15 cellular contexts compared by ENCODE assay signal in genomic region chr4:106971586-106971985, GRCh38.
DNase-seq lines count a peak whose midpoint lies in the region; ATAC-seq and TF ChIP-seq lines count a peak whose summit lies in the region.
"Had no signal": no experiment of that assay in that cellular context is flagged by ENCODE, and none has a peak within 500 bp of the region (broad histone marks: within the 10 kb centered on the region; RNA-seq: fewer than 3 reads in every experiment).

No MANE protein-coding gene starts in this region.

- no peak overlapping the region for H3K4me3 ChIP-seq in smooth muscle cell
- H3K4me3 ChIP-seq: A549, BLaER1 had no signal

- no peak overlapping the region for H3K9ac ChIP-seq in smooth muscle cell (ENCODE audit: low read depth)
- H3K9ac ChIP-seq: BLaER1 had no signal

- H2AFZ ChIP-seq in smooth muscle cell (ENCODE audit: low read depth), result no peak overlapping the region

- DNase-seq in NCI-H1417 treated with DMSO at 0.1 percent for 48 hours (lab: John Stamatoyannopoulos, UW) (peak; percentile 57), astrocyte of the hippocampus (ENCODE audit: low read depth, low spot score) (peak; percentile 38), midbrain (lab: John Stamatoyannopoulos, UW) (peak; percentile 10), smooth muscle cell (lab: John Stamatoyannopoulos, UW; ENCODE audit: unreplicated experiment) (no peak), SHP77 treated with DMSO at 0.1 percent for 48 hours (lab: John Stamatoyannopoulos, UW) (no peak), Right ventricle myocardium inferior (ENCODE audit: missing footprints) (no peak)
- DNase-seq: Caco-2; CD8-positive, alpha-beta memory T cell; DND-41; GDM1 had no signal

- intact Hi-C loops in Right ventricle myocardium inferior (cut with DNase I), result no loop called here

- H3K9me3 ChIP-seq in smooth muscle cell (replicated peaks; ENCODE audit: low read depth), result no peaks in the 10 kb centered on the region
- H3K9me3 ChIP-seq: A549, BLaER1, Caco-2 had no signal

- H3K36me3 ChIP-seq in smooth muscle cell (ENCODE audit: low read depth), result peaks cover 8% of the 10 kb centered on the region
- H3K36me3 ChIP-seq: BLaER1 had no signal

- no peaks in the 10 kb centered on the region for H3K27me3 ChIP-seq in smooth muscle cell (ENCODE audit: low read depth)
- H3K27me3 ChIP-seq: BLaER1 had no signal

- 85% methylated on average over 1 of the region's 1 CpG for WGBS in smooth muscle cell (ENCODE audit: low lambda C conversion rate)

- ATAC-seq in GM19463 (IDR thresholded peaks at IDR 0.05; ENCODE audit: unreplicated experiment) (no peak), Right ventricle myocardium inferior (no peak)
- ATAC-seq: A549, HCT116 had no signal

- H3K27ac ChIP-seq in smooth muscle cell (ENCODE audit: low read depth), result peak overlapping the region; percentile 35
- H3K27ac ChIP-seq: A549, BLaER1, HL-60 had no signal

- peaks cover 3% of the 10 kb centered on the region for H3K4me1 ChIP-seq in smooth muscle cell (ENCODE audit: low read depth)
- H3K4me1 ChIP-seq: A549, BLaER1, Caco-2 had no signal

- peaks cover 99% of the 10 kb centered on the region for H4K20me1 ChIP-seq in smooth muscle cell (ENCODE audit: low read depth)
- H4K20me1 ChIP-seq: BLaER1 had no signal

- H3K4me2 ChIP-seq in smooth muscle cell, result no peak overlapping the region
- H3K4me2 ChIP-seq: A549, BLaER1 had no signal

- peaks cover 44% of the 10 kb centered on the region for H3K79me2 ChIP-seq in smooth muscle cell (ENCODE audit: low read depth)

- no peak for TF ChIP-seq CTCF in smooth muscle cell (IDR thresholded peaks at IDR 0.05; ENCODE audit: borderline replicate concordance, insufficient read depth, poor library complexity, severe bottlenecking)

- H3F3A ChIP-seq in smooth muscle cell (ENCODE audit: low read depth), result peaks cover 37% of the 10 kb centered on the region

Comparison
In these comparisons a context has a peak if more than half of its experiments do, and no peak if none do; other contexts are left out.
1. DNase-seq: peak in NCI-H1417 treated with DMSO at 0.1 percent for 48 hours (single experiment), astrocyte of the hippocampus (single experiment) and midbrain (single experiment); none in smooth muscle cell (single experiment), SHP77 treated with DMSO at 0.1 percent for 48 hours (single experiment) and Right ventricle myocardium inferior (single experiment).